Comparison of ENCODE assay signal across 20 cellular contexts in the genomic region with DNA sequence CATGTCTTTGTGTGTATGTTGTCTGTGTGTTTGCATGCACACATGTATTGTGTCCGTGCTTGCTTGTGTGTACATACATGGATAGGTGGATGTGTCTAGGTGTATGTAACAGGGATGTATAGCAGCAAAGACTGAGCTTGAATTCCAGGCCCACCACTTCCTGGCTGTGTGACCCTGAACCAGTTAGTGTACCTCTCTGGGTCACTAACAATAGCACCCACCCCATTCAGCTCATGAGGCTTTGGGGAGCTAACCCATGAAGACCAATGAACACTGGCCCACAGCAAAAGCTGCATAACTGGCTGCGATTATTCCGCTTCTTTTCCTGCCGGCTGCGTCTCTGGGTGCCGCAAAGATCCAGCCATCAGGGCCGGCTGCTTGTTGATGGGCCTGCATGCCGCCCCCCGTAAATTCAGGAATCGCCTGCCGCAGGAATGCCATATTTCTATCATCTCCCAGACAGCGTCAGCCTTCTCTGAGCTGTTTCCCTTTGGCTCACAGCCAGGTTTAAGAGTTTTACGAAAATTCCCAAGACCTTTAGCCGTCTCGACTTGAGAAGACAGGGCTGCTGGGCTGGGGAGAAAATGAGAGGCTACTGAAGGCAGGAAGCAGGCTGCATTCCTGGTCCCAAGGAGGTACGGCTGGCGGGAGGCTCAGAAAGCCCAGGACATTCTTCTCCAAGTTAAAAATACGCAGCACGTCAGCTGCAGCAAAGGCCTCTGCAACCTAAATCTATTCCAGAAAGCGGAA.
DNase-seq lines count a peak whose midpoint lies in the region; ATAC-seq and TF ChIP-seq lines count a peak whose summit lies in the region.
"Had no signal": no experiment of that assay in that cellular context is flagged by ENCODE, and none has a peak within 500 bp of the region (broad histone marks: within the 10 kb centered on the region; RNA-seq: fewer than 3 reads in every experiment).

No MANE protein-coding gene starts in this region.

- no peak overlapping the region for H3K18ac ChIP-seq in IMR-90 (ENCODE audit: low read depth, low read length)

- peaks cover 3% of the 10 kb centered on the region for H3K36me3 Mint-ChIP-seq in chondrocyte (ENCODE audit: low read depth)
- H3K36me3 Mint-ChIP-seq: activated CD8-positive, alpha-beta memory T cell treated with anti-CD3 and anti-CD28 coated beads, Interleukin-2, amount 10 ng/mL, durations not matched to agents 7 days and 5 days had no signal

- no peaks in the 10 kb centered on the region for H3K79me1 ChIP-seq in IMR-90 (ENCODE audit: low read depth in 1 of 2, low read length in 2 of 2)

- H3K4me1 ChIP-seq in IMR-90 (ENCODE audit: control insufficient read depth, insufficient read depth, low read length) (no peaks in the 10 kb centered on the region; the same call in 1 of the 2 replicates), right atrium auricular region (peaks cover 0 to 28% of the 10 kb centered on the region in 2 donors)
- H3K4me1 ChIP-seq: transverse colon had no signal

- H3K27me3 ChIP-seq in IMR-90 (ENCODE audit: control insufficient read depth, insufficient read depth, low read length) (peaks cover 60% of the 10 kb centered on the region), right atrium auricular region (no peaks in the 10 kb centered on the region)

- no peaks in the 10 kb centered on the region for H3K36me3 ChIP-seq in IMR-90 (ENCODE audit: control insufficient read depth, insufficient read depth, low read length)
- H3K36me3 ChIP-seq in right atrium auricular region = no peaks in the 10 kb centered on the region
- H3K36me3 ChIP-seq: transverse colon had no signal

- peak; percentile 70 for DNase-seq in IMR-90
- DNase-seq in chondrocyte (ENCODE audit: low spot score) = no peak
- no peak for DNase-seq in right atrium auricular region (ENCODE audit: low spot score)
- DNase-seq in pulmonary artery endothelial cell (ENCODE audit: low read depth, low spot score) = peak; percentile 71
- no peak for DNase-seq in hippocampal formation (lab: John Stamatoyannopoulos, UW)
- no peak for DNase-seq in activated gamma-delta T cell treated with Interleukin-2 at 50 U/mL for 16 hours
- DNase-seq in SHP77 (lab: John Stamatoyannopoulos, UW) = no peak
- DNase-seq in cerebellar cortex (ENCODE audit: low spot score) = no peak
- DNase-seq: activated B cell treated with CpG ODN at 0.5 μM for 24 hours; activated CD8-positive, alpha-beta memory T cell treated with anti-CD3 and anti-CD28 coated beads, Interleukin-2, amount 10 ng/mL, durations not matched to agents 7 days and 5 days; activated naive CD4-positive, alpha-beta T cell; DMS153; erythroblast; midbrain; MM.1S; OCI-M1; stimulated activated CD4-positive, alpha-beta T cell treated with anti-CD3 and anti-CD28 coated beads, Interleukin-4, amount 100 ng/mL, for 1 hour; transverse colon had no signal

- no peak overlapping the region for H2AK9ac ChIP-seq in IMR-90 (replicated peaks; ENCODE audit: low read depth, low read length, poor library complexity)

- peaks cover 75% of the 10 kb centered on the region for H3K4me1 Mint-ChIP-seq in chondrocyte (ENCODE audit: low read depth)
- H3K4me1 Mint-ChIP-seq: activated B cell treated with CpG ODN at 0.5 μM for 24 hours; activated CD8-positive, alpha-beta memory T cell treated with anti-CD3 and anti-CD28 coated beads, Interleukin-2, amount 10 ng/mL, durations not matched to agents 7 days and 5 days; B cell; central memory CD8-positive, alpha-beta T cell had no signal

- ATAC-seq in IMR-90 (ENCODE audit: low read depth) = no peak; the same call in 1 of the 2 replicates
- ATAC-seq: activated CD8-positive, alpha-beta memory T cell treated with anti-CD3 and anti-CD28 coated beads, Interleukin-2, amount 10 ng/mL, durations not matched to agents 7 days and 5 days had no signal

- no peaks in the 10 kb centered on the region for H3K27me3 Mint-ChIP-seq in chondrocyte (ENCODE audit: low read depth)

- no peak overlapping the region for H2BK5ac ChIP-seq in IMR-90 (ENCODE audit: low read depth, low read length, poor library complexity, severe bottlenecking)

- CTCF ChIA-PET in IMR-90 (lab: Yijun Ruan, JAX) = no interaction called here

- H3K9ac ChIP-seq in IMR-90 (ENCODE audit: low read depth, low read length) = no peak overlapping the region

- peaks cover 5% of the 10 kb centered on the region for H3K9me3 Mint-ChIP-seq in chondrocyte (ENCODE audit: low read depth)
- H3K9me3 Mint-ChIP-seq: activated B cell treated with CpG ODN at 0.5 μM for 24 hours; central memory CD8-positive, alpha-beta T cell had no signal

- no peak for TF ChIP-seq RAD21 in IMR-90 (IDR thresholded peaks at IDR 0.05; ENCODE audit: low read length)

- peak overlapping the region; percentile 71 for H2AFZ ChIP-seq in IMR-90 (replicated peaks; ENCODE audit: low read length, poor library complexity)

- POLR2A ChIA-PET in IMR-90 (lab: Charles Lee; ENCODE audit: unreplicated experiment) = no interaction called here

- H2AK5ac ChIP-seq in IMR-90 (ENCODE audit: low read depth, low read length) = no peak overlapping the region

- intact Hi-C loops in IMR-90 (cut with micrococcal nuclease) = no loop called here

- H3K23ac ChIP-seq in IMR-90 (ENCODE audit: low read depth, low read length) = no peak overlapping the region

- in situ Hi-C loops in IMR-90 (cut with MboI; ENCODE audit: low sequenced_read_pairs) = no loop called here

- H3K9me3 ChIP-seq in IMR-90 (ENCODE audit: control insufficient read depth, insufficient read depth, low read length) = peaks cover 6% of the 10 kb centered on the region
- peaks cover 0 to 7% of the 10 kb centered on the region in 2 donors for H3K9me3 ChIP-seq in right atrium auricular region
- H3K9me3 ChIP-seq: transverse colon had no signal

- TF ChIP-seq CTCF in IMR-90 (conservative IDR thresholded peaks at IDR 0.05; ENCODE audit: low read depth, low read length) (no peak), chondrocyte (IDR thresholded peaks at IDR 0.05) (no peak), right atrium auricular region (IDR thresholded peaks at IDR 0.05) (no peak)

- dilution Hi-C loops in IMR-90 (cut with HindIII; ENCODE audit: low sequenced_read_pairs, unreplicated experiment) = no loop called here

- no peak overlapping the region; the same call in 1 of the 2 replicates for H3K14ac ChIP-seq in IMR-90 (replicated peaks; ENCODE audit: low read depth, low read length)

- peaks cover 7% of the 10 kb centered on the region for H3K9me1 ChIP-seq in IMR-90 (ENCODE audit: insufficient read depth, low read length)

- no peaks in the 10 kb centered on the region for H4K20me1 ChIP-seq in IMR-90 (ENCODE audit: insufficient read depth, low read length)

- no peak overlapping the region; the same call in 1 of the 2 replicates for H3K4me2 ChIP-seq in IMR-90 (ENCODE audit: low read depth, low read length)

- H2BK20ac ChIP-seq in IMR-90 (ENCODE audit: low read depth, low read length) = no peak overlapping the region

- TF ChIP-seq POLR2A in IMR-90 (IDR thresholded peaks at IDR 0.05; ENCODE audit: low read depth, low read length) = no peak

- H3K4me3 Mint-ChIP-seq in chondrocyte (ENCODE audit: unreplicated experiment) = peak overlapping the region; percentile 36
- H3K4me3 Mint-ChIP-seq: activated B cell treated with CpG ODN at 0.5 μM for 24 hours; activated CD8-positive, alpha-beta memory T cell treated with anti-CD3 and anti-CD28 coated beads, Interleukin-2, amount 10 ng/mL, durations not matched to agents 7 days and 5 days; B cell; central memory CD8-positive, alpha-beta T cell had no signal

- WGBS in IMR-90 (ENCODE audit: extremely low coverage in 2 of 2, insufficient read length in 1 of 2), 2 experiments = 22% methylated on average over 8 of the region's 20 CpGs; no CpG with 5 or more reads in 1 of the 2 experiments

- no peak overlapping the region for H4K8ac ChIP-seq in IMR-90 (ENCODE audit: low read depth in 2 of 2, low read length in 2 of 2)

- H4K5ac ChIP-seq in IMR-90 (ENCODE audit: low read depth, low read length) = no peak overlapping the region

- H3K27ac ChIP-seq in IMR-90 (ENCODE audit: insufficient read depth, low read length) (no peak overlapping the region), right atrium auricular region (peak overlapping the region; percentile 33 to 43)

- H3K27ac Mint-ChIP-seq in chondrocyte (ENCODE audit: unreplicated experiment) = peak overlapping the region; percentile 96
- H3K27ac Mint-ChIP-seq: activated B cell treated with CpG ODN at 0.5 μM for 24 hours; activated CD8-positive, alpha-beta memory T cell treated with anti-CD3 and anti-CD28 coated beads, Interleukin-2, amount 10 ng/mL, durations not matched to agents 7 days and 5 days; B cell had no signal

- no peak overlapping the region for H3K56ac ChIP-seq in IMR-90 (ENCODE audit: extremely low read depth, insufficient read depth, low read length)

- no peak overlapping the region for H3K4me3 ChIP-seq in IMR-90 (ENCODE audit: insufficient read depth, low read depth, low read length)
- H3K4me3 ChIP-seq in right atrium auricular region = no peak overlapping the region
- H3K4me3 ChIP-seq: transverse colon had no signal

- no TSS peak for BruUV-seq in IMR-90 (replicated peaks; lab: Mats Ljungman, UMichigan)

- H2BK15ac ChIP-seq in IMR-90 (ENCODE audit: low read depth, low read length) = no peak overlapping the region

- no peak overlapping the region for H4K91ac ChIP-seq in IMR-90 (ENCODE audit: insufficient read depth, low read depth, low read length)

- no peak overlapping the region for H2BK120ac ChIP-seq in IMR-90 (ENCODE audit: low read depth, low read length)

- no peak overlapping the region for H3K4ac ChIP-seq in IMR-90 (ENCODE audit: low read depth, low read length)

TF ChIP-seq in IMR-90, 13 proteins besides CTCF, POLR2A, EP300 and RAD21 (continues in another document):
- TF ChIP-seq RFX5 (IDR thresholded peaks at IDR 0.05; ENCODE audit: low read depth, low read length) (no peak), RCOR1 (IDR thresholded peaks at IDR 0.05; ENCODE audit: insufficient replicate concordance, low read length) (no peak)
- TF ChIP-seq, protein P1, sequence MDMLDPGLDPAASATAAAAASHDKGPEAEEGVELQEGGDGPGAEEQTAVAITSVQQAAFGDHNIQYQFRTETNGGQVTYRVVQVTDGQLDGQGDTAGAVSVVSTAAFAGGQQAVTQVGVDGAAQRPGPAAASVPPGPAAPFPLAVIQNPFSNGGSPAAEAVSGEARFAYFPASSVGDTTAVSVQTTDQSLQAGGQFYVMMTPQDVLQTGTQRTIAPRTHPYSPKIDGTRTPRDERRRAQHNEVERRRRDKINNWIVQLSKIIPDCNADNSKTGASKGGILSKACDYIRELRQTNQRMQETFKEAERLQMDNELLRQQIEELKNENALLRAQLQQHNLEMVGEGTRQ (IDR thresholded peaks at IDR 0.05; ENCODE audit: low read depth, low read length) = no peak
- TF ChIP-seq, protein P2, sequence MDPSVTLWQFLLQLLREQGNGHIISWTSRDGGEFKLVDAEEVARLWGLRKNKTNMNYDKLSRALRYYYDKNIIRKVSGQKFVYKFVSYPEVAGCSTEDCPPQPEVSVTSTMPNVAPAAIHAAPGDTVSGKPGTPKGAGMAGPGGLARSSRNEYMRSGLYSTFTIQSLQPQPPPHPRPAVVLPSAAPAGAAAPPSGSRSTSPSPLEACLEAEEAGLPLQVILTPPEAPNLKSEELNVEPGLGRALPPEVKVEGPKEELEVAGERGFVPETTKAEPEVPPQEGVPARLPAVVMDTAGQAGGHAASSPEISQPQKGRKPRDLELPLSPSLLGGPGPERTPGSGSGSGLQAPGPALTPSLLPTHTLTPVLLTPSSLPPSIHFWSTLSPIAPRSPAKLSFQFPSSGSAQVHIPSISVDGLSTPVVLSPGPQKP (IDR thresholded peaks at IDR 0.05; ENCODE audit: borderline replicate concordance, low read depth, low read length) = no peak

Comparison
In these comparisons a context has a peak if more than half of its experiments do, and no peak if none do; other contexts are left out.
1. DNase-seq: peak in IMR-90 (single experiment) and pulmonary artery endothelial cell (single experiment); none in chondrocyte (single experiment), right atrium auricular region (single experiment), hippocampal formation (0 of 2), activated gamma-delta T cell treated with Interleukin-2 at 50 U/mL for 16 hours (single experiment), SHP77 (0 of 2) and cerebellar cortex (single experiment).